In genomic region chr10:33258951-33259350, GRCh38 we compare ENCODE assay signal across 16 cellular contexts.
DNase-seq lines count a peak whose midpoint lies in the region; ATAC-seq and TF ChIP-seq lines count a peak whose summit lies in the region.
"Had no signal": no experiment of that assay in that cellular context is flagged by ENCODE, and none has a peak within 500 bp of the region (broad histone marks: within the 10 kb centered on the region; RNA-seq: fewer than 3 reads in every experiment).

No MANE protein-coding gene starts in this region.

- intact Hi-C loops in transverse colon (cut with DNase I; ENCODE audit: low total_unique reads), result no loop called here

- H3K36me3 ChIP-seq in skeletal muscle satellite cell (ENCODE audit: insufficient read depth, low read length) (peaks cover 80% of the 10 kb centered on the region), transverse colon (no peaks in the 10 kb centered on the region)

- no peak overlapping the region for H3K4me2 ChIP-seq in skeletal muscle satellite cell (ENCODE audit: low read length)

- H3K4me1 ChIP-seq in foreskin keratinocyte (peaks cover 29% of the 10 kb centered on the region), skeletal muscle satellite cell (ENCODE audit: control insufficient read depth, insufficient read depth, low read length) (peaks cover 50% of the 10 kb centered on the region), transverse colon (peaks cover 0 to 24% (median 3%) of the 10 kb centered on the region in 4 donors)
- H3K4me1 ChIP-seq: HAP-1 had no signal

- no peak for TF ChIP-seq POLR2A in transverse colon (IDR thresholded peaks at IDR 0.05)

- H3K27ac ChIP-seq in foreskin keratinocyte (no peak overlapping the region), transverse colon (no peak overlapping the region)
- H3K27ac ChIP-seq: 22Rv1, suprapubic skin had no signal

- ATAC-seq in foreskin keratinocyte, result peak; percentile 64
- no peak for ATAC-seq in GM21825 (IDR thresholded peaks at IDR 0.05; ENCODE audit: unreplicated experiment)
- ATAC-seq: natural killer cell had no signal

- peak overlapping the region; percentile 16 for H3K9ac ChIP-seq in skeletal muscle satellite cell (ENCODE audit: low read depth, low read length)

- H3K4me3 ChIP-seq in WI38 (ENCODE audit: low read depth, low read length), result 0 out of 2 replicates have a peak overlapping the region, but pooled peaks have one; percentile 9
- no peak overlapping the region for H3K4me3 ChIP-seq in skeletal muscle satellite cell (ENCODE audit: low read length)
- no peak overlapping the region for H3K4me3 ChIP-seq in transverse colon
- H3K4me3 ChIP-seq: HAP-1, skin epidermis, suprapubic skin had no signal

- TF ChIP-seq CTCF in WI38 (IDR thresholded peaks at IDR 0.05; ENCODE audit: low read depth, low read length), result no peak
- no peak for TF ChIP-seq CTCF in foreskin keratinocyte (conservative IDR thresholded peaks at IDR 0.05)
- TF ChIP-seq CTCF in transverse colon (IDR thresholded peaks at IDR 0.05), result no peak

- no peak for TF ChIP-seq EP300 in transverse colon (IDR thresholded peaks at IDR 0.05; ENCODE audit: low read depth)

- DNase-seq in DMS53 (lab: John Stamatoyannopoulos, UW) (peak; percentile 41), DMS53 treated with DMSO at 0.1 percent for 48 hours (lab: John Stamatoyannopoulos, UW; ENCODE audit: unreplicated experiment) (no peak), foreskin keratinocyte (peak; percentile 47 to 73), GM19240 (ENCODE audit: insufficient read length, low spot score) (no peak), transverse colon (no peak)
- DNase-seq: activated CD4-positive, alpha-beta T cell treated with anti-CD3 and anti-CD28 coated beads, Interleukin-2, amount 10 ng/mL, durations not matched to agents 7 days and 5 days; natural killer cell; NCI-H1694; T-helper 1 cell had no signal

- H3K27me3 ChIP-seq in foreskin keratinocyte (no peaks in the 10 kb centered on the region), skeletal muscle satellite cell (ENCODE audit: control insufficient read depth, insufficient read depth, low read length) (no peaks in the 10 kb centered on the region), transverse colon (no peaks in the 10 kb centered on the region)
- H3K27me3 ChIP-seq: suprapubic skin had no signal

- no peaks in the 10 kb centered on the region for H3K9me3 ChIP-seq in skeletal muscle satellite cell (replicated peaks; ENCODE audit: low read length)
- H3K9me3 ChIP-seq in transverse colon, result no peaks in the 10 kb centered on the region
- H3K9me3 ChIP-seq: HAP-1, suprapubic skin had no signal

- in situ Hi-C loops in transverse colon (cut with MboI; ENCODE audit: low pct_ligation_motif_present in 1 of 4, low pct_unique_long_range_greater_than_20kb in 1 of 4, low sequenced_read_pairs in 3 of 4), result no loop called here

- 80 to 85% methylated on average over 1 to 9 of the region's 9 CpGs for WGBS in transverse colon (ENCODE audit: low coverage in 1 of 2), 2 donors

Comparison
In these comparisons a context has a peak if more than half of its experiments do, and no peak if none do; other contexts are left out.
1. DNase-seq: peak in DMS53 (single experiment) and foreskin keratinocyte (2 of 2); none in DMS53 treated with DMSO at 0.1 percent for 48 hours (single experiment), GM19240 (single experiment) and transverse colon (single experiment).